In the genomic region with DNA sequence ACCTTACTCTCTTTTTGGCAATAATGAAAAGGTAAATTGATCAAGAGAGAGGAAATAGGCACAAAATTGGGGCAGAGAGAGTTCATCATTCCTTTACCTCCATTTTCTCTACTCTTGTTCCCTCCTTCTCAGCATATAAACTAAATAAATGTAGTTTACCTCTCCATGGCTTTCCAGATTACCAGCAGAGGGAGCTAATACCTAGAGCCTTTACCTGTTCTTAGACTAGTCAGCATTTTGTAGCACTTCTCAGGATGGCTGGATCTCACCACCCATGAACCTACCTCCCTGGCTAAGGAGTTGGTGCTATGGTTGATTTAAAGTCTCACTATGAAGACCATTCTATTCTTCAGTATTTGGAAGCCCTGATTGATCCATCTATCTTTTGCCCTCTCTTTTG, we compare ENCODE assay signal across 8 cellular contexts. TPM values are rescaled to one million over a fixed set of nuclear protein-coding genes. Genes with fewer than 3 reads are reported as not detected.
DNase-seq lines count a peak whose midpoint lies in the region; ATAC-seq, FAIRE-seq and TF ChIP-seq lines count a peak whose summit lies in the region.

No MANE protein-coding gene starts in this region.

- TF ChIP-seq EP300 in A549 (IDR thresholded peaks at IDR 0.05), result no peak
- no peak for TF ChIP-seq EP300 in upper lobe of left lung (IDR thresholded peaks at IDR 0.05)

- H3K79me2 ChIP-seq in MM.1S (ENCODE audit: low read length), result no peaks in the 10 kb centered on the region

- DNase-seq in A549 (ENCODE audit: low read depth in 1 of 2, low spot score in 1 of 2), result peak; percentile 46 to 69
- DNase-seq in GDM1 (lab: John Stamatoyannopoulos, UW), result peak; percentile 24
- peak; percentile 59 for DNase-seq in MM.1S
- DNase-seq in SW480 (ENCODE audit: low spot score), result peak; percentile 61
- DNase-seq in glomerular visceral epithelial cell (ENCODE audit: extremely low spot score), result peak; percentile 35
- no peak for DNase-seq in upper lobe of left lung
- DNase-seq in activated naive CD4-positive, alpha-beta T cell (lab: John Stamatoyannopoulos, UW), result no peak
- DNase-seq in SKM-1 treated with dmso at 0.1 percent for 144 hours (lab: John Stamatoyannopoulos, UW; ENCODE audit: unreplicated experiment), result no peak

- no peaks in the 10 kb centered on the region for H3K4me1 ChIP-seq in A549
- peaks cover 31% of the 10 kb centered on the region for H3K4me1 ChIP-seq in MM.1S (ENCODE audit: low read length)
- peaks cover 0 to 4% (median 0%) of the 10 kb centered on the region in 4 donors for H3K4me1 ChIP-seq in upper lobe of left lung

- H3K36me3 ChIP-seq in MM.1S (replicated peaks; ENCODE audit: insufficient read depth, low read length), result no peaks in the 10 kb centered on the region; the same call in 1 of the 2 replicates
- peaks cover 0 to 36% (median 10%) of the 10 kb centered on the region in 4 donors for H3K36me3 ChIP-seq in upper lobe of left lung

- POLR2A ChIA-PET in A549 (lab: Yijun Ruan, JAX), result no interaction called here

- H3K27ac ChIP-seq in A549 (no peak overlapping the region), MM.1S (ENCODE audit: low read length) (peak overlapping the region; percentile 21; the same call in 1 of the 2 replicates), upper lobe of left lung (no peak overlapping the region)

- H3K9me2 ChIP-seq in MM.1S (replicated peaks; ENCODE audit: insufficient read depth, low read length), result no peaks in the 10 kb centered on the region

- peak; percentile 94 for FAIRE-seq in A549 (lab: Jason Lieb, UNC)

- TF ChIP-seq RAD21 in A549 (conservative IDR thresholded peaks at IDR 0.05 in 1 of 2, IDR thresholded peaks at IDR 0.05 in 1 of 2), result peak; percentile 47 to 56

- peaks cover 12% of the 10 kb centered on the region; the same call in 1 of the 2 replicates for H3F3A ChIP-seq in MM.1S (ENCODE audit: insufficient read depth, low read length)

- no peak overlapping the region for H3K4me2 ChIP-seq in A549
- H3K4me2 ChIP-seq in MM.1S (ENCODE audit: low read depth, low read length), result peak overlapping the region; percentile 15; the same call in 1 of the 2 replicates

- no peaks in the 10 kb centered on the region for H4K20me1 ChIP-seq in MM.1S (ENCODE audit: insufficient read depth, low read length)

- peak; percentile 60 for TF ChIP-seq CTCF in A549 (IDR thresholded peaks at IDR 0.05)
- TF ChIP-seq CTCF in MM.1S (IDR thresholded peaks at IDR 0.05; ENCODE audit: low read length), result peak; percentile 63
- peak in 5 of 6 experiments; percentile 26 to 58 (median 39) for TF ChIP-seq CTCF in upper lobe of left lung (IDR thresholded peaks at IDR 0.05)

- H3K9me3 ChIP-seq in A549 (no peaks in the 10 kb centered on the region), MM.1S (replicated peaks; ENCODE audit: insufficient read depth, low read length) (no peaks in the 10 kb centered on the region), upper lobe of left lung (no peaks in the 10 kb centered on the region)

- peak; percentile 70 to 84; a peak in 5 of 6 replicates for ATAC-seq in A549
- ATAC-seq in upper lobe of left lung (ENCODE audit: low FRiP score in 2 of 2), result no peak

- no peak overlapping the region for H3K4me3 ChIP-seq in A549
- no peak overlapping the region for H3K4me3 ChIP-seq in MM.1S (ENCODE audit: low read length)
- no peak overlapping the region for H3K4me3 ChIP-seq in upper lobe of left lung

- TF ChIP-seq POLR2A in A549 (IDR thresholded peaks at IDR 0.05; ENCODE audit: low read length), result no peak
- TF ChIP-seq POLR2A in upper lobe of left lung (IDR thresholded peaks at IDR 0.05), result no peak

- no peak overlapping the region; the same call in 1 of the 2 replicates for H3K9ac ChIP-seq in MM.1S (ENCODE audit: low read length)

- CTCF ChIA-PET in A549 (lab: Yijun Ruan, JAX), result interaction anchor here (1.0 to 4.8 kb wide), 12 partner anchors 10 to 283 kb away, joined by 3 to 28 read pairs (median 6); a partner anchor contains a TSS

- H2AFZ ChIP-seq in MM.1S (ENCODE audit: low read length), result no peak overlapping the region

- H3K27me3 ChIP-seq in MM.1S (replicated peaks; ENCODE audit: insufficient read depth, low read length) (no peaks in the 10 kb centered on the region), upper lobe of left lung (no peaks in the 10 kb centered on the region)

TF ChIP-seq in A549, 52 proteins besides CTCF, POLR2A, EP300 and RAD21:
- TF ChIP-seq SMC3 (IDR thresholded peaks at IDR 0.05), result peak; percentile 66
- TF ChIP-seq ZNF302 (CRISPR knock-in tag; IDR thresholded peaks at IDR 0.05), result no peak
- TF ChIP-seq HOXA7 (CRISPR knock-in tag; IDR thresholded peaks at IDR 0.05), result no peak
- TF ChIP-seq NR3C1 (IDR thresholded peaks at IDR 0.05), result no peak
- peak; percentile 95 for TF ChIP-seq MAFK (IDR thresholded peaks at IDR 0.05; ENCODE audit: partially characterized antibody)

RNA-seq across cellular contexts. Expression of a gene that starts 15.7 kb away (rescaled TPM):
- polyA plus RNA-seq in A549 (2011; rRNA removed) (18.2 and 24.9 TPM in 2 replicates), A549 (2017; fragmentation: RNase III; extraction: RNeasy Plus Mini Kit Qiagen cat#74134 plus additional on column Dnase treatment) (13.0 to 14.8 TPM (median 14.4 TPM) in 3 replicates)
- polyA plus RNA-seq in A549 (2012; cell fraction: cytosol; rRNA removed), result 4.6 and 4.9 TPM in 2 replicates
- 15.5 and 18.3 TPM in 2 replicates for polyA plus RNA-seq in A549 (2012; cell fraction: nucleus; rRNA removed)
- polyA minus RNA-seq in A549 (2011; rRNA and poly(A)+ RNA removed), result 9.5 and 13.5 TPM in 2 replicates
- 10 to 100 TPM; 19.2 to 98.5 (median 37.0) TPM for total RNA-seq in upper lobe of left lung

RNA-seq across cellular contexts. Expression of a gene that starts 15.8 kb away (rescaled TPM):
- polyA plus RNA-seq in A549 (2011; rRNA removed) (11.6 and 12.2 TPM in 2 replicates), A549 (2017; fragmentation: RNase III; extraction: RNeasy Plus Mini Kit Qiagen cat#74134 plus additional on column Dnase treatment) (10.8 to 11.9 TPM (median 11.6 TPM) in 3 replicates)
- polyA plus RNA-seq in A549 (2012; cell fraction: cytosol; rRNA removed), result 4.6 and 5.7 TPM in 2 replicates
- 4.7 and 10.6 TPM in 2 replicates for polyA plus RNA-seq in A549 (2012; cell fraction: nucleus; rRNA removed)
- 8.5 and 8.8 TPM in 2 replicates for polyA minus RNA-seq in A549 (2011; rRNA and poly(A)+ RNA removed)
- total RNA-seq in upper lobe of left lung, result 10 to 100 TPM in 4 of 6 donors, 1 to 10 TPM in 2; 6.3 to 18.0 (median 12.7) TPM

Comparison
In these comparisons a context has a peak if more than half of its experiments do, and no peak if none do; other contexts are left out.
1. ATAC-seq: peak in A549 (2 of 2); none in upper lobe of left lung (0 of 2).
2. DNase-seq: peak in A549 (2 of 2), GDM1 (single experiment), MM.1S (single experiment), SW480 (single experiment) and glomerular visceral epithelial cell (single experiment); none in upper lobe of left lung (0 of 2), activated naive CD4-positive, alpha-beta T cell (0 of 4) and SKM-1 treated with dmso at 0.1 percent for 144 hours (single experiment).
3. Peak in every context shown above with its lines, with median percentiles within 50 percentile points of each other: CTCF ChIP-seq.